8 cellular contexts compared by ENCODE assay signal in the genomic region with DNA sequence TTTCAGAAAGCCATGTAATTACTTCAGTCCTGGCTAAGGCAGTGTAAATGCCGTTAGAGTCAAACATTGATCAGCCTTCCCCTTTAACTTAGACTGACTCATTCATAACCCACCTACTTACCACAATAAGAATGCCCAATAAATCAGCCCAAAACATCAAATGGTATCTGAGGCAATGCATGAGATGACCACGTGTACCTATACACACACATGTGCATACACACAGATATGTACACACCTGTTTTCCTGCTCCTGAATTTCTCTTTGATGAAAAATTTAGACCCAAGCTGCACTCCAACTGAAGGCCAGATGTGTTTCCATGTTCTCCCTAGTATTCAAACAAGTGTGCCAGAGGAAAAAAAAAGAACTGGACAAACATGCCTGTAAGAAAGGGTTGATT. TPM values are rescaled to one million over a fixed set of nuclear protein-coding genes. Genes with fewer than 3 reads are reported as not detected.
"Had no signal": no experiment of that assay in that cellular context is flagged by ENCODE, and none has a peak within 500 bp of the region (broad histone marks: within the 10 kb centered on the region; RNA-seq: fewer than 3 reads in every experiment).

No MANE protein-coding gene starts in this region.

- H3K9ac ChIP-seq: KMS-11 had no signal

- ATAC-seq: K562 had no signal

- DNase-seq: IMR-90, KBM-7, KG1 had no signal

- H3K4me3 ChIP-seq: K562 had no signal

- H3K27ac ChIP-seq: HL-60, KMS-11 had no signal

- H3K4me1 Mint-ChIP-seq: IgD-negative memory B cell had no signal

- H3K27ac Mint-ChIP-seq: IgD-negative memory B cell had no signal

- H3K4me3 Mint-ChIP-seq: IgD-negative memory B cell had no signal

- FAIRE-seq: K562 had no signal

- H3K27me3 Mint-ChIP-seq: IgD-negative memory B cell had no signal

- H3K4me2 ChIP-seq: KMS-11 had no signal

- H3K36me3 Mint-ChIP-seq: IgD-negative memory B cell had no signal

RNA-seq across cellular contexts. Expression of gene PDE1C, which starts 30.3 kb away (rescaled TPM):
- total RNA-seq: HT-29, K562 had no signal
- polyA plus RNA-seq: IgD-negative memory B cell had no signal
